8 cellular contexts compared by ENCODE assay signal in genomic region chrX:47232803-47233332, GRCh38. TPM values are rescaled to one million over a fixed set of nuclear protein-coding genes. Genes with fewer than 3 reads are reported as not detected.
DNase-seq lines count a peak whose midpoint lies in the region; ATAC-seq and TF ChIP-seq lines count a peak whose summit lies in the region.

Gene USP11, plus strand, starts transcription at chrX:47233009. Its CDS starts 35 bp downstream, at chrX:47233044.

- no peaks in the 10 kb centered on the region for H3K9me3 ChIP-seq in HUES48 (ENCODE audit: control insufficient read depth, insufficient read depth, low read length)
- H3K9me3 ChIP-seq in SJCRH30 (replicated peaks): no peaks in the 10 kb centered on the region
- H3K9me3 ChIP-seq in adrenal gland (replicated peaks in 1 of 3): no peaks in the 10 kb centered on the region
- no peaks in the 10 kb centered on the region for H3K9me3 ChIP-seq in heart left ventricle

- H3K9ac ChIP-seq in HUES48 (ENCODE audit: low read depth, low read length): peak within 1 kb of the TSS; percentile 98

- ATAC-seq in GM19035 (IDR thresholded peaks at IDR 0.05; ENCODE audit: unreplicated experiment) (peak; percentile 23), heart left ventricle (peak in 3 of 4 donors; percentile 7 to 42 (median 22))

- H3K27ac ChIP-seq in HUES48 (ENCODE audit: low read depth, low read length): peak within 1 kb of the TSS; percentile 100
- H3K27ac ChIP-seq in SJCRH30: peak within 1 kb of the TSS; percentile 96
- peak within 1 kb of the TSS; percentile 85 to 97 (median 96) for H3K27ac ChIP-seq in adrenal gland
- peak within 1 kb of the TSS; percentile 88 to 98 (median 95) for H3K27ac ChIP-seq in heart left ventricle

- intact Hi-C loops in adrenal gland (cut with DNase I): no loop called here
- intact Hi-C loops in heart left ventricle (cut with DNase I): loop anchor here in 4 of 10 donors (2.0 to 5.0 kb wide), 2 partner anchors 14 to 86 kb away; partner anchors contain the start of genes CDK16 (in 3 of the 4) and RBM10 (in 1 of the 4)
- intact Hi-C loops in posterior cingulate gyrus (cut with DNase I): loop anchor here (10.0 kb wide), 1 partner anchor 132 kb away; no protein-coding TSS in a partner anchor

- H3K4me1 ChIP-seq in HUES48 (ENCODE audit: control insufficient read depth, insufficient read depth, low read length): peaks cover 6% of the 10 kb centered on the region; the same call in 1 of the 2 replicates
- H3K4me1 ChIP-seq in SJCRH30: no peaks in the 10 kb centered on the region
- H3K4me1 ChIP-seq in adrenal gland (replicated peaks in 1 of 2): peaks cover 0 to 13% of the 10 kb centered on the region in 2 donors
- H3K4me1 ChIP-seq in heart left ventricle: peaks cover 0 to 18% (median 5%) of the 10 kb centered on the region in 12 donors

- DNase-seq in AG20443 (ENCODE audit: low spot score) (peak; percentile 33), SJCRH30 (peak; percentile 76 to 78), adrenal gland (peak in 3 of 7 donors; percentile 44 to 64 (median 47)), heart left ventricle (peak; percentile 30 to 62 (median 54)), posterior cingulate gyrus (peak in 9 of 10 donors; percentile 36 to 93 (median 63)), COLO829 (ENCODE audit: low spot score) (no peak)

- TF ChIP-seq CTCF in adrenal gland (IDR thresholded peaks at IDR 0.05) (no peak), heart left ventricle (IDR thresholded peaks at IDR 0.05) (no peak)

- peak; percentile 79 to 80 for TF ChIP-seq POLR2A in adrenal gland (IDR thresholded peaks at IDR 0.05)
- TF ChIP-seq POLR2A in heart left ventricle (IDR thresholded peaks at IDR 0.05): peak in 1 of 2 donors; percentile 25

- H3K27me3 ChIP-seq in HUES48 (ENCODE audit: control insufficient read depth, insufficient read depth, low read length) (no peaks in the 10 kb centered on the region; the same call in 1 of the 2 replicates), SJCRH30 (no peaks in the 10 kb centered on the region), adrenal gland (peaks cover 7% of the 10 kb centered on the region), heart left ventricle (peaks cover 0 to 17% (median 0%) of the 10 kb centered on the region in 9 donors)

- H3K4me3 ChIP-seq in HUES48 (ENCODE audit: low read depth, low read length) (peak within 1 kb of the TSS; percentile 97), SJCRH30 (peak within 1 kb of the TSS; percentile 90), adrenal gland (peak within 1 kb of the TSS in 2 of 4 donors; percentile 39 to 70), heart left ventricle (peak within 1 kb of the TSS; percentile 28 to 89 (median 70))

- H3K36me3 ChIP-seq in HUES48 (ENCODE audit: control insufficient read depth, insufficient read depth, low read length): peaks cover 25% of the 10 kb centered on the region
- H3K36me3 ChIP-seq in SJCRH30: no peaks in the 10 kb centered on the region
- no peaks in the 10 kb centered on the region for H3K36me3 ChIP-seq in adrenal gland (replicated peaks in 1 of 2)
- H3K36me3 ChIP-seq in heart left ventricle: peaks cover 0 to 17% (median 11%) of the 10 kb centered on the region in 9 donors

- 1 to 33% (median 20%) methylated on average over 24 to 46 of the region's 46 CpGs; no CpG with 5 or more reads in 1 of the 4 donors for WGBS in adrenal gland, 4 donors
- WGBS in heart left ventricle, 4 donors: 0 to 28% (median 6%) methylated on average over 31 to 46 of the region's 46 CpGs

RNA-seq across cellular contexts. Expression of gene USP11, which starts in this region (rescaled TPM):
- 51.0 and 53.4 TPM in 2 replicates for total RNA-seq in SJCRH30 (2014; rRNA removed; shearing (Covaris generic))
- total RNA-seq in adrenal gland (10 to 100 TPM; 27.4 to 63.0 (median 56.5) TPM), heart left ventricle (10 to 100 TPM; 28.2 to 68.9 (median 45.9) TPM)
- polyA plus RNA-seq in adrenal gland (10 to 100 TPM; 35.5 to 57.8 (median 50.1) TPM), heart left ventricle (10 to 100 TPM; 17.9 to 29.3 TPM)
